8 cellular contexts compared by ENCODE assay signal in genomic region chr1:111990026-111990877, GRCh38. TPM values are rescaled to one million over a fixed set of nuclear protein-coding genes. Genes with fewer than 3 reads are reported as not detected.
DNase-seq lines count a peak whose midpoint lies in the region; ATAC-seq and TF ChIP-seq lines count a peak whose summit lies in the region.

No MANE protein-coding gene starts in this region.

- intact Hi-C loops in activated CD4-positive, alpha-beta T cell treated with anti-CD3 and anti-CD28 coated beads for 36 hours (cut with DNase I, micrococcal nuclease): no loop called here

- H3K4me3 ChIP-seq in cardiac muscle cell (peak overlapping the region; percentile 66), parathyroid adenoma (ENCODE audit: low read depth, low read length) (peak overlapping the region; percentile 56)

- H3K4me1 ChIP-seq in cardiac muscle cell (ENCODE audit: low read depth): no peaks in the 10 kb centered on the region
- H3K4me1 ChIP-seq in parathyroid adenoma: no peaks in the 10 kb centered on the region

- peak overlapping the region; percentile 83 for H3K4me2 ChIP-seq in parathyroid adenoma (ENCODE audit: low read length)

- CTCF ChIA-PET in activated CD4-positive, alpha-beta T cell treated with anti-CD3 and anti-CD28 coated beads for 36 hours (lab: Charles Lee): interaction anchor here (0.6 kb wide), 1 partner anchor 19 kb away, joined by 4 read pairs; no protein-coding TSS in a partner anchor
- CTCF ChIA-PET in activated CD4-positive, alpha-beta memory T cell treated with anti-CD3 and anti-CD28 coated beads, Interleukin-2, amount 10 ng/mL, durations not matched to agents 7 days and 5 days (lab: Charles Lee): no interaction called here

- H3K9me3 ChIP-seq in cardiac muscle cell (ENCODE audit: low read depth) (no peaks in the 10 kb centered on the region), parathyroid adenoma (ENCODE audit: control insufficient read depth, low read length) (no peaks in the 10 kb centered on the region)

- TF ChIP-seq CTCF in cardiac muscle cell (IDR thresholded peaks at IDR 0.05; ENCODE audit: low read depth, low read length): no peak
- TF ChIP-seq CTCF in parathyroid adenoma (IDR thresholded peaks at IDR 0.05): no peak

- H3K27me3 ChIP-seq in cardiac muscle cell (peaks cover 96% of the 10 kb centered on the region), parathyroid adenoma (ENCODE audit: control insufficient read depth, insufficient read depth, low read length) (no peaks in the 10 kb centered on the region)

- H3K9me3 Mint-ChIP-seq in activated CD4-positive, alpha-beta T cell treated with anti-CD3 and anti-CD28 coated beads for 36 hours (ENCODE audit: low read depth): no peaks in the 10 kb centered on the region
- H3K9me3 Mint-ChIP-seq in activated CD4-positive, alpha-beta memory T cell treated with anti-CD3 and anti-CD28 coated beads, Interleukin-2, amount 10 ng/mL, durations not matched to agents 7 days and 5 days: no peaks in the 10 kb centered on the region

- no peaks in the 10 kb centered on the region for H3K36me3 Mint-ChIP-seq in activated CD4-positive, alpha-beta T cell treated with anti-CD3 and anti-CD28 coated beads for 36 hours (ENCODE audit: low read depth)
- H3K36me3 Mint-ChIP-seq in activated CD4-positive, alpha-beta memory T cell treated with anti-CD3 and anti-CD28 coated beads, Interleukin-2, amount 10 ng/mL, durations not matched to agents 7 days and 5 days (ENCODE audit: low read depth): no peaks in the 10 kb centered on the region

- peaks cover 63% of the 10 kb centered on the region for H3K27me3 Mint-ChIP-seq in activated CD4-positive, alpha-beta T cell treated with anti-CD3 and anti-CD28 coated beads for 36 hours
- H3K27me3 Mint-ChIP-seq in activated CD4-positive, alpha-beta memory T cell treated with anti-CD3 and anti-CD28 coated beads, Interleukin-2, amount 10 ng/mL, durations not matched to agents 7 days and 5 days: peaks cover 69% of the 10 kb centered on the region

- peaks cover 11% of the 10 kb centered on the region for H3K4me1 Mint-ChIP-seq in activated CD4-positive, alpha-beta T cell treated with anti-CD3 and anti-CD28 coated beads for 36 hours
- peaks cover 10% of the 10 kb centered on the region for H3K4me1 Mint-ChIP-seq in activated CD4-positive, alpha-beta memory T cell treated with anti-CD3 and anti-CD28 coated beads, Interleukin-2, amount 10 ng/mL, durations not matched to agents 7 days and 5 days

- no peak for DNase-seq in activated CD4-positive, alpha-beta T cell treated with anti-CD3 and anti-CD28 coated beads for 36 hours
- no peak for DNase-seq in activated CD4-positive, alpha-beta T cell treated with anti-CD3 and anti-CD28 coated beads for 1 hour
- no peak for DNase-seq in activated CD4-positive, alpha-beta memory T cell treated with anti-CD3 and anti-CD28 coated beads, Interleukin-2, amount 10 ng/mL, durations not matched to agents 7 days and 5 days
- no peak for DNase-seq in cardiac muscle cell (ENCODE audit: low read depth in 1 of 2, low spot score in 1 of 2)
- DNase-seq in iPS-NIHi7 (ENCODE audit: extremely low spot score): no peak
- no peak for DNase-seq in AG08396 (ENCODE audit: low spot score)

- H3K27ac ChIP-seq in cardiac muscle cell: no peak overlapping the region
- peak overlapping the region; percentile 39 for H3K27ac ChIP-seq in parathyroid adenoma

- peak overlapping the region; percentile 77 for H2AFZ ChIP-seq in parathyroid adenoma

- ATAC-seq in activated CD4-positive, alpha-beta T cell treated with anti-CD3 and anti-CD28 coated beads for 36 hours: peak; percentile 34
- ATAC-seq in GM18517 (IDR thresholded peaks at IDR 0.05; ENCODE audit: unreplicated experiment): no peak

- H3K9ac ChIP-seq in parathyroid adenoma: no peak overlapping the region

- H3K36me3 ChIP-seq in cardiac muscle cell: no peaks in the 10 kb centered on the region
- no peaks in the 10 kb centered on the region for H3K36me3 ChIP-seq in parathyroid adenoma (ENCODE audit: control insufficient read depth, insufficient read depth, low read length)

- peak overlapping the region; percentile 49 for H3K4me3 Mint-ChIP-seq in activated CD4-positive, alpha-beta T cell treated with anti-CD3 and anti-CD28 coated beads for 36 hours
- peak overlapping the region; percentile 37 for H3K4me3 Mint-ChIP-seq in activated CD4-positive, alpha-beta memory T cell treated with anti-CD3 and anti-CD28 coated beads, Interleukin-2, amount 10 ng/mL, durations not matched to agents 7 days and 5 days

- POLR2A ChIA-PET in activated CD4-positive, alpha-beta T cell treated with anti-CD3 and anti-CD28 coated beads for 36 hours (lab: Charles Lee): no interaction called here
- POLR2A ChIA-PET in activated CD4-positive, alpha-beta memory T cell treated with anti-CD3 and anti-CD28 coated beads, Interleukin-2, amount 10 ng/mL, durations not matched to agents 7 days and 5 days (lab: Charles Lee): no interaction called here

- no peaks in the 10 kb centered on the region for H3K79me2 ChIP-seq in parathyroid adenoma

- H3K27ac Mint-ChIP-seq in activated CD4-positive, alpha-beta T cell treated with anti-CD3 and anti-CD28 coated beads for 36 hours: no peak overlapping the region
- H3K27ac Mint-ChIP-seq in activated CD4-positive, alpha-beta memory T cell treated with anti-CD3 and anti-CD28 coated beads, Interleukin-2, amount 10 ng/mL, durations not matched to agents 7 days and 5 days: no peak overlapping the region

RNA-seq across cellular contexts. Expression of gene KCND3, which starts 0.8 kb away (rescaled TPM):
- total RNA-seq in activated CD4-positive, alpha-beta T cell treated with anti-CD3 and anti-CD28 coated beads for 36 hours: not detected
- total RNA-seq in activated CD4-positive, alpha-beta memory T cell treated with anti-CD3 and anti-CD28 coated beads, Interleukin-2, amount 10 ng/mL, durations not matched to agents 7 days and 5 days: not detected
- total RNA-seq in cardiac muscle cell: 0.33 and 0.35 TPM in 2 replicates
- polyA plus RNA-seq in cardiac muscle cell: 0.05 and 0.16 TPM in 2 replicates
